ENCODE assay signal across 9 cellular contexts in the genomic region with DNA sequence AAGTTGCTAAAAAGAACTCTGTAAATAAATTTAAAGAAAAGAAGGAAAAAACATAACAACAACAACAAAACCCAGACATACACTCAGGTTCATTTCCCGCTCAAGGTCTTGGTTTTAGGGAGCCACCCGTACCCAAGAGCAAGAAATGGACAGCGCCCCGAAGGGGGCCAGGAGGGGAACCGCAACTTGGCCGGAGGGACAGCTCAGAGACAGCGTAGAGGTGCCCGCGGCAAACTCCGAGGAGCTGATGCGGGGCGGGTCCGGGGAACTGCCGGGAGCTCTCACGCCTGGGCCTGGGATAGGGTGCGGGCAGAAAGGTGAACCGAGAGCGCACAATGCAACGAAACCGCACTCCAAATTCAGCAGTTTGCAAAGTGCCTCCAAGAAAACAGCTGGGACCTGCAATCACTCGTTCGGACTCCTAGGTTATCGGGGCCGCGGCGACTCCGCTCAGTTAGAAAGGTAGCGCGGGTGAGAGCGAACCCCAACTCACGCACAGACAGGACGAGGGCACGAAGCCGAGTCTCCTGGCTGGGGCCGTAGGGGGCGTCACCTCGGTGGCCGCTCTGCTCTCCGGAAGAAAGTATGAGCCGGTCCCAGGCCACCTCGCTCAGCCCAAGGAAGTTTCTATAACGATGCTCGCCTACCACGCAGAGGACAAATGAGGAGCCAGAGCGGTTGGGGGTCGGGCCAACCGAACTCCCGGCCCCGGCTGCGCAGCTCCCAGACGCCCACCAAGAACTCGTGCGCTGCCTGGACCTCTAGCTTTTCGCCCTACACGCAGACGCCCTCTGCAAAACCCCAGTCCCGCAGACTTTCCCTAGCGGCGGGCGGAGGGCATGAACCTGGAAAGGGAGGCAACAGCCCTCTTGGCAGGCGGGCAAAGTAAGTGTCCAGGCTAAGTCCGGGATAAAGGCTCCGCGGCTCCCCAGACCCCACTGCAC. TPM values are rescaled to one million over a fixed set of nuclear protein-coding genes. Genes with fewer than 3 reads are reported as not detected.
A peak's percentile ranks its signal among the peaks of the same experiment; 100 is the strongest.
DNase-seq lines count a peak whose midpoint lies in the region; ATAC-seq and TF ChIP-seq lines count a peak whose summit lies in the region.
"Had no signal": no experiment of that assay in that cellular context is flagged by ENCODE, and none has a peak within 500 bp of the region (broad histone marks: within the 10 kb centered on the region; RNA-seq: fewer than 3 reads in every experiment).

No MANE protein-coding gene starts in this region.

- no peaks in the 10 kb centered on the region for H3K9me3 ChIP-seq in RWPE2 (ENCODE audit: severe bottlenecking)

- ATAC-seq in RWPE2 (ENCODE audit: low read depth): peak; percentile 58; the same call in 2 of the 3 replicates
- ATAC-seq in left colon: peak; percentile 57
- ATAC-seq in GM21528 (IDR thresholded peaks at IDR 0.05; ENCODE audit: low FRiP score, unreplicated experiment): no peak

- H3K4me3 ChIP-seq in RWPE2 (ENCODE audit: severe bottlenecking): no peak overlapping the region

- TF ChIP-seq CTCF in GM12872 (IDR thresholded peaks at IDR 0.05; ENCODE audit: insufficient read depth, low read depth, low read length) (peak; percentile 42; the same call in 1 of the 3 replicates), RWPE2 (IDR thresholded peaks at IDR 0.05; ENCODE audit: poor library complexity, severe bottlenecking) (no peak)

- intact Hi-C loops in left colon (cut with DNase I, micrococcal nuclease): no loop called here

- H3K36me3 ChIP-seq in RWPE2 (ENCODE audit: low read depth): no peaks in the 10 kb centered on the region

- H3K4me1 ChIP-seq in RWPE2 (ENCODE audit: insufficient read depth, poor library complexity, severe bottlenecking): no peaks in the 10 kb centered on the region

- H3K27me3 ChIP-seq in RWPE2 (ENCODE audit: insufficient read depth, poor library complexity, severe bottlenecking): peaks cover 86% of the 10 kb centered on the region

- no peak for DNase-seq in RWPE2 (ENCODE audit: low spot score)
- peak; percentile 3 for DNase-seq in central memory CD4-positive, alpha-beta T cell
- DNase-seq in left colon: peak; percentile 60 to 67
- peak; percentile 30 for DNase-seq in stimulated activated CD4-positive, alpha-beta T cell treated with anti-CD3 and anti-CD28 coated beads, Interleukin-2, amount 100 ng/mL, for 24 hours
- DNase-seq in pons (ENCODE audit: low spot score): no peak
- DNase-seq in NCI-H128 (lab: John Stamatoyannopoulos, UW; ENCODE audit: unreplicated experiment): no peak

- H3K27ac ChIP-seq in RWPE2 (ENCODE audit: poor library complexity, severe bottlenecking): no peak overlapping the region

RNA-seq across cellular contexts. Expression of a gene that starts 1.4 kb away (rescaled TPM):
- 10 to 100 TPM in 1 of 2 donors, 1 to 10 TPM in 1; 9.2 to 14.0 TPM for total RNA-seq in left colon
- total RNA-seq: T-helper 2 cell treated with Interferon-gamma antibody and Interleukin-4, amounts not matched to agents 100 ng/mL and 5 ng/mL, for 36 hours had no signal

Comparison
In these comparisons a context has a peak if more than half of its experiments do, and no peak if none do; other contexts are left out.
1. DNase-seq: peak in central memory CD4-positive, alpha-beta T cell (single experiment), left colon (2 of 2) and stimulated activated CD4-positive, alpha-beta T cell treated with anti-CD3 and anti-CD28 coated beads, Interleukin-2, amount 100 ng/mL, for 24 hours (2 of 2); none in RWPE2 (single experiment), pons (single experiment) and NCI-H128 (single experiment).